10 cellular contexts compared by ENCODE assay signal in the genomic region with DNA sequence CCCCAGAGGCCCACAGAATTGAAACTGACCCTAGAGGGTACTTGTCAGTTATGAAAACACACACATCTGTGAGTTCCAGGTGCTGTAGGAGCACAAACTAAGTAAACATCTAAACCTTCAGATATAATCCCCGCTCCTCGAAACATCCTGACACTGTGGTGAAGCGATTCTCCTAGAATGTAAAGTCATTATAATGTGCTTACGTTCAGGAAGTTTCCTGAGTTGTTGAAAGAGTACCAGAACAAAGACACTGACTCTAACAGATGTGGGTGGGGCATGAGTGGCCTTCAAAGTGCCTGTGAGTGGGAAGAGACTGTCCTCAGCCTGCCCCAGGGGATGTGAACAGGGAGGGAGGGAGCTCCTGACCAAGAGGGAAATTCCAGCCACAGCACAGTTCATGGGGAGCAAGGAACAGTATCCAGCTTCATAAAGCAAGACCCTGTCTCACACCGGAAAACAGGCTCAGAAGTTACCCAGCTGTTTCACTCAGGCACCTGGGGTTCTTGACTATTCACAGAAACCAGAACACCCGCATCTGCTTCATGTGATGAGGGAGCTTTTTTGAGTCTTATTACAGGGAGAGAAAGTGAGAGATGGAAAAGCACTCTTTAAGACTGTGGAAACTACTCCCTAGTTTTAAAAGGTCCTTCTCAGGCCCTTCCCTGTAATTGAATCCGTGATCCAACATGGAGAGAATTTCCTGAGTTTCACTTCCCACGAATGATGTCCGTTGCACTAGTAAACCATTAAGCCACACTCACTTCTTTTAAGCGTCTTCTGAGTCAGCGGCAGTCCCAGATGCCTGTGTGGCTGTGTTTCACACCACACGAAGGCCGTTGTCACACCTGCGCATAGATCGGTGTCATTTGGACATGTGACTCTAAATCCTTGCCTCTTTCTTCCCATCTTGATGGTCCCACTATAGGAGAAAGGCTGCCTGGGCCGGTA.
DNase-seq lines count a peak whose midpoint lies in the region; ATAC-seq, FAIRE-seq and TF ChIP-seq lines count a peak whose summit lies in the region.
"Had no signal": no experiment of that assay in that cellular context is flagged by ENCODE, and none has a peak within 500 bp of the region (broad histone marks: within the 10 kb centered on the region; RNA-seq: fewer than 3 reads in every experiment).

No MANE protein-coding gene starts in this region.

- peak overlapping the region; percentile 66 for H3K27ac Mint-ChIP-seq in activated T-cell treated with anti-CD3 and anti-CD28 coated beads, Interleukin-2, amount 50 U/mL, for 24 hours

- intact Hi-C loops in pancreas (cut with DNase I): no loop called here

- H4K20me1 ChIP-seq in fibroblast of lung (ENCODE audit: control insufficient read depth, extremely low read depth, insufficient read depth, low read length): no peaks in the 10 kb centered on the region

- H3K36me3 ChIP-seq in SJSA1 (peaks cover 70% of the 10 kb centered on the region), fibroblast of lung (ENCODE audit: control insufficient read depth, insufficient read depth, low read length) (peaks cover 18% of the 10 kb centered on the region), pancreas (peaks cover 0 to 51% (median 20%) of the 10 kb centered on the region in 3 donors)

- no peaks in the 10 kb centered on the region for H3K27me3 ChIP-seq in SJSA1 (replicated peaks)
- no peaks in the 10 kb centered on the region for H3K27me3 ChIP-seq in fibroblast of lung (ENCODE audit: control insufficient read depth, insufficient read depth, low read length)
- no peaks in the 10 kb centered on the region for H3K27me3 ChIP-seq in pancreas

- no peaks in the 10 kb centered on the region for H3K27me3 Mint-ChIP-seq in activated T-cell treated with anti-CD3 and anti-CD28 coated beads, Interleukin-2, amount 50 U/mL, for 24 hours

- H3K9me3 ChIP-seq in SJSA1 (replicated peaks) (no peaks in the 10 kb centered on the region), fibroblast of lung (ENCODE audit: control insufficient read depth, insufficient read depth, low read depth, low read length) (no peaks in the 10 kb centered on the region), pancreas (no peaks in the 10 kb centered on the region)

- H2AFZ ChIP-seq in fibroblast of lung (ENCODE audit: low read length): no peak overlapping the region

- H3K27ac ChIP-seq in SJSA1 (peak overlapping the region; percentile 94), fibroblast of lung (ENCODE audit: insufficient read depth, low read length) (peak overlapping the region; percentile 58), pancreas (peak overlapping the region; percentile 1 to 72 (median 50))

- H3K4me1 Mint-ChIP-seq in activated T-cell treated with anti-CD3 and anti-CD28 coated beads, Interleukin-2, amount 50 U/mL, for 24 hours (ENCODE audit: low read depth): peaks cover 23% of the 10 kb centered on the region

- FAIRE-seq in pancreas (lab: Jason Lieb, UNC): no peak
- FAIRE-seq: frontal cortex, G401.6 had no signal

- ATAC-seq in HG02938 (IDR thresholded peaks at IDR 0.05; ENCODE audit: unreplicated experiment) (peak; percentile 77), pancreas (peak in 2 of 4 donors; percentile 5 to 24)

- TF ChIP-seq CTCF in fibroblast of lung (conservative IDR thresholded peaks at IDR 0.05 in 1 of 2, IDR thresholded peaks at IDR 0.05 in 1 of 2; ENCODE audit: low read depth in 1 of 2, low read length in 2 of 2) (no peak), pancreas (IDR thresholded peaks at IDR 0.05) (no peak)

- peak overlapping the region; percentile 2; the same call in 1 of the 2 replicates for H3K4me3 ChIP-seq in SJSA1
- H3K4me3 ChIP-seq in fibroblast of lung (replicated peaks in 1 of 4; ENCODE audit: control extremely low read depth in 1 of 4, insufficient read depth in 1 of 4, low read depth in 3 of 4, low read length in 4 of 4): peak overlapping the region in 3 of 4 experiments; percentile 8 to 24 (median 9)
- H3K4me3 ChIP-seq in pancreas: no peak overlapping the region

- no peaks in the 10 kb centered on the region for H3K9me3 Mint-ChIP-seq in activated T-cell treated with anti-CD3 and anti-CD28 coated beads, Interleukin-2, amount 50 U/mL, for 24 hours

- peak overlapping the region; percentile 25 for H3K9ac ChIP-seq in fibroblast of lung (ENCODE audit: insufficient read depth, low read length)

- H3K4me3 Mint-ChIP-seq in activated T-cell treated with anti-CD3 and anti-CD28 coated beads, Interleukin-2, amount 50 U/mL, for 24 hours: no peak overlapping the region

- DNase-seq in activated T-cell treated with anti-CD3 and anti-CD28 coated beads, Interleukin-2, amount 50 U/mL, for 24 hours: no peak
- no peak for DNase-seq in activated T-cell treated with anti-CD3 and anti-CD28 coated beads for 4 hours
- peak; percentile 92 to 96 for DNase-seq in SJSA1 (ENCODE audit: low read depth in 1 of 2, low spot score in 2 of 2)
- peak; percentile 49 to 72 for DNase-seq in fibroblast of lung (ENCODE audit: low read depth in 2 of 2)
- DNase-seq in pancreas: no peak
- DNase-seq in nucleus accumbens (lab: John Stamatoyannopoulos, UW): no peak
- no peak for DNase-seq in SK-N-DZ (ENCODE audit: low spot score)

- H3K36me3 Mint-ChIP-seq in activated T-cell treated with anti-CD3 and anti-CD28 coated beads, Interleukin-2, amount 50 U/mL, for 24 hours (ENCODE audit: low read depth): peaks cover 80% of the 10 kb centered on the region

- H3K4me1 ChIP-seq in SJSA1 (replicated peaks) (peaks cover 73% of the 10 kb centered on the region), fibroblast of lung (ENCODE audit: control insufficient read depth, extremely low read depth, insufficient read depth, low read length) (peaks cover 35% of the 10 kb centered on the region), pancreas (peaks cover 17 to 42% (median 28%) of the 10 kb centered on the region in 3 donors)

- WGBS in pancreas, 2 donors: 71 to 73% methylated on average over 16 of the region's 16 CpGs

- H3K4me2 ChIP-seq in fibroblast of lung (ENCODE audit: extremely low read depth, insufficient read depth, low read length): peak overlapping the region; percentile 83

- peaks cover 25% of the 10 kb centered on the region for H3K79me2 ChIP-seq in fibroblast of lung (ENCODE audit: control insufficient read depth, insufficient read depth, low read length)

Comparison
In these comparisons a context has a peak if more than half of its experiments do, and no peak if none do; other contexts are left out.
1. DNase-seq: peak in SJSA1 (2 of 2) and fibroblast of lung (2 of 2); none in activated T-cell treated with anti-CD3 and anti-CD28 coated beads, Interleukin-2, amount 50 U/mL, for 24 hours (single experiment), activated T-cell treated with anti-CD3 and anti-CD28 coated beads for 4 hours (single experiment), pancreas (0 of 6), nucleus accumbens (0 of 56) and SK-N-DZ (single experiment).
2. H3K4me3 ChIP-seq: peak in SJSA1 (single experiment) and fibroblast of lung (3 of 4); none in pancreas (0 of 4).
3. Peak in every context shown above with its lines, with median percentiles within 50 percentile points of each other: H3K27ac ChIP-seq.